Comparison of ENCODE assay signal across 23 cellular contexts in the genomic region with DNA sequence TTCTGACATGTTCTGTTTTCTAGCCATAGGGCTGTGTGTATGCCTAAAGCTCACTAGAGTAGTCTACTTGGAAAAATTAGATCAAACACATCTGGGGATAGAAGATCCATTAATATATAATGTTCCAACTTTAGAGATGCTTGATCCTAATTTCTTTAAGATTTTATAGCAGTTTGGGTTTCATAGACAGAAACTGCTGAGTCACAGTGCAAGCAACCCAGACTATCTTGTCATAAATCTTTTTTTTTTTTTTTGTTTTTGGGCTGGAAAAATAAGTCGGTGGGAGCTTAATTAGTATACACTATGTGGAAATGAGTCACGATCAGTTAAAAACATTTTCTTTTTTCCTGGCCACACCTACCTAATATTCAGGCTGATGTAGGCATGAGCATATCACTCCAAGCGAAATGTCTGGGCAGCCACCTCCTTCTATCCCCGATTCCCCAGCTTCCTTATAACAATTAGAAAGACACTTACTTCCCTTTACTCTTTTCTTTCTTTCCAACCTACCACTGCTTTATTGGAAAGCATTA. TPM values are rescaled to one million over a fixed set of nuclear protein-coding genes. Genes with fewer than 3 reads are reported as not detected.
DNase-seq lines count a peak whose midpoint lies in the region; ATAC-seq, FAIRE-seq and TF ChIP-seq lines count a peak whose summit lies in the region.
"Had no signal": no experiment of that assay in that cellular context is flagged by ENCODE, and none has a peak within 500 bp of the region (broad histone marks: within the 10 kb centered on the region; RNA-seq: fewer than 3 reads in every experiment).

No MANE protein-coding gene starts in this region.

- H3K9me2 ChIP-seq in PC-3 (replicated peaks; ENCODE audit: low read length), result no peaks in the 10 kb centered on the region

- 50% methylated on average over 4 of the region's 4 CpGs for WGBS in HepG2 (ENCODE audit: low lambda C conversion rate)
- WGBS in right lobe of liver (ENCODE audit: insufficient coverage, low coverage, low lambda C conversion rate, missing lambda C conversion rate), result 73% methylated on average over 4 of the region's 4 CpGs

- H2AFZ ChIP-seq in HepG2 (ENCODE audit: low read length), result no peak overlapping the region
- no peak overlapping the region; the same call in 1 of the 2 replicates for H2AFZ ChIP-seq in PC-3 (ENCODE audit: low read length)

- no peaks in the 10 kb centered on the region for H4K20me1 ChIP-seq in HepG2 (ENCODE audit: insufficient read depth, low read length)
- H4K20me1 ChIP-seq in PC-3 (ENCODE audit: low read length), result no peaks in the 10 kb centered on the region
- H4K20me1 ChIP-seq: BLaER1 had no signal

- no peaks in the 10 kb centered on the region for H3K9me3 ChIP-seq in HepG2 (ENCODE audit: low read length)
- H3K9me3 ChIP-seq in right lobe of liver, result no peaks in the 10 kb centered on the region
- H3K9me3 ChIP-seq in PC-3 (ENCODE audit: low read length), result no peaks in the 10 kb centered on the region
- H3K9me3 ChIP-seq: BLaER1 had no signal

- CTCF ChIA-PET in HepG2 (lab: Yijun Ruan, JAX; ENCODE audit: low intra/inter-chr PET ratio, low total read pairs), result no interaction called here
- CTCF ChIA-PET in PC-3 (lab: Charles Lee), result interaction anchor here (0.6 kb wide), 1 partner anchor 826 kb away, joined by 3 read pairs; no protein-coding TSS in a partner anchor

- ATAC-seq in HepG2 (no peak), right lobe of liver (no peak), PC-3 (peak; percentile 11; the same call in 1 of the 2 replicates)
- ATAC-seq: SK-N-SH treated with all-trans-retinoic acid at 6 μM for 48 hours had no signal

- no peaks in the 10 kb centered on the region for H3K36me3 ChIP-seq in HepG2 (replicated peaks in 1 of 2; ENCODE audit: control insufficient read depth in 1 of 2, insufficient read depth in 2 of 2, low read length in 2 of 2)
- no peaks in the 10 kb centered on the region for H3K36me3 ChIP-seq in right lobe of liver
- H3K36me3 ChIP-seq in PC-3 (ENCODE audit: low read depth, low read length), result no peaks in the 10 kb centered on the region
- H3K36me3 ChIP-seq: BLaER1 had no signal

- H3K36me3 Mint-ChIP-seq in glutamatergic neuron (ENCODE audit: unreplicated experiment), result no peaks in the 10 kb centered on the region
- H3K36me3 Mint-ChIP-seq: CD4-positive, alpha-beta memory T cell had no signal

- H3K4me1 Mint-ChIP-seq in glutamatergic neuron (ENCODE audit: low read depth, unreplicated experiment), result no peaks in the 10 kb centered on the region
- H3K4me1 Mint-ChIP-seq: CD4-positive, alpha-beta memory T cell had no signal

- TF ChIP-seq RAD21 in HepG2 (CRISPR knock-in tag; IDR thresholded peaks at IDR 0.05), result no peak

- no peak overlapping the region for H3K4me3 ChIP-seq in HepG2 (replicated peaks in 1 of 3; ENCODE audit: insufficient read depth in 1 of 3, low read depth in 2 of 3, low read length in 3 of 3)
- no peak overlapping the region for H3K4me3 ChIP-seq in right lobe of liver
- H3K4me3 ChIP-seq in PC-3 (ENCODE audit: low read length), result no peak overlapping the region
- no peak overlapping the region for H3K4me3 ChIP-seq in fibroblast of villous mesenchyme (ENCODE audit: low read depth, low read length)
- H3K4me3 ChIP-seq: BLaER1 had no signal

- TF ChIP-seq POLR2A in HepG2 (IDR thresholded peaks at IDR 0.05; ENCODE audit: insufficient read depth in 1 of 2, low read depth in 2 of 2, low read length in 2 of 2) (no peak), right lobe of liver (IDR thresholded peaks at IDR 0.05) (no peak)

- H3K9ac ChIP-seq in HepG2 (ENCODE audit: insufficient read depth, low read depth, low read length) (no peak overlapping the region), PC-3 (ENCODE audit: low read length) (peak overlapping the region; percentile 12; the same call in 1 of the 2 replicates)
- H3K9ac ChIP-seq: BLaER1 had no signal

- H3K4me3 Mint-ChIP-seq in glutamatergic neuron (ENCODE audit: unreplicated experiment), result no peak overlapping the region
- H3K4me3 Mint-ChIP-seq: CD4-positive, alpha-beta memory T cell; HFFc6 had no signal

- H3K79me2 ChIP-seq in HepG2 (ENCODE audit: insufficient read depth, low read length), result no peaks in the 10 kb centered on the region
- H3K79me2 ChIP-seq in PC-3 (ENCODE audit: low read length), result no peaks in the 10 kb centered on the region

- no TSS peak for BruUV-seq in HepG2 (replicated peaks; lab: Mats Ljungman, UMichigan)
- no TSS peak for BruUV-seq in PC-3 (replicated peaks; lab: Mats Ljungman, UMichigan)

- no peaks in the 10 kb centered on the region for H3K27me3 ChIP-seq in HepG2 (ENCODE audit: control insufficient read depth in 1 of 2, insufficient read depth in 2 of 2, low read length in 2 of 2)
- H3K27me3 ChIP-seq in right lobe of liver, result no peaks in the 10 kb centered on the region
- H3K27me3 ChIP-seq in PC-3 (ENCODE audit: low read length), result no peaks in the 10 kb centered on the region

- H3K27ac Mint-ChIP-seq in glutamatergic neuron (ENCODE audit: unreplicated experiment), result no peak overlapping the region
- H3K27ac Mint-ChIP-seq: CD4-positive, alpha-beta memory T cell; HFFc6 had no signal

- H3K4me1 ChIP-seq in HepG2 (ENCODE audit: insufficient read depth, low read length) (no peaks in the 10 kb centered on the region), right lobe of liver (no peaks in the 10 kb centered on the region), PC-3 (ENCODE audit: insufficient read depth, low read length) (peaks cover 34% of the 10 kb centered on the region)
- H3K4me1 ChIP-seq: BLaER1 had no signal

- H3K9me3 Mint-ChIP-seq in glutamatergic neuron (ENCODE audit: unreplicated experiment), result no peaks in the 10 kb centered on the region
- H3K9me3 Mint-ChIP-seq: CD4-positive, alpha-beta memory T cell; HFFc6 had no signal

- DNase-seq in HepG2 (ENCODE audit: low spot score) (no peak), right lobe of liver (no peak), PC-3 (peak; percentile 19), fibroblast of villous mesenchyme (ENCODE audit: low read depth) (peak; percentile 21), NCI-H128 (lab: John Stamatoyannopoulos, UW; ENCODE audit: unreplicated experiment) (no peak), cortex of kidney (lab: John Stamatoyannopoulos, UW) (no peak), glutamatergic neuron (no peak), NCI-H446 (lab: John Stamatoyannopoulos, UW) (no peak)
- DNase-seq: Calu3; CD4-positive, alpha-beta memory T cell; DMS53; H7; HFFc6; NCI-H1105; NCI-H1694; NCI-H510A; NCI-H748 treated with DMSO at 0.1 percent for 48 hours; RPMI8226; SHP77 treated with DMSO at 0.1 percent for 48 hours had no signal

- no peak for TF ChIP-seq EP300 in HepG2 (IDR thresholded peaks at IDR 0.05; ENCODE audit: low read depth in 2 of 2, low read length in 2 of 2)
- no peak for TF ChIP-seq EP300 in HepG2 (CRISPR knock-in tag; IDR thresholded peaks at IDR 0.05; ENCODE audit: borderline replicate concordance)

- FAIRE-seq in HepG2 (lab: Jason Lieb, UNC), result no peak
- FAIRE-seq: A204.1, GM12892 had no signal

- POLR2A ChIA-PET in HepG2 (lab: Yijun Ruan, JAX), result no interaction called here
- POLR2A ChIA-PET in PC-3 (lab: Charles Lee; ENCODE audit: unreplicated experiment), result no interaction called here

- intact Hi-C loops in HepG2 (cut with micrococcal nuclease; ENCODE audit: unreplicated experiment) (no loop called here), right lobe of liver (cut with DNase I) (no loop called here), PC-3 (cut with micrococcal nuclease) (no loop called here)

- H3K4me2 ChIP-seq in HepG2 (ENCODE audit: low read depth, low read length) (no peak overlapping the region), PC-3 (ENCODE audit: low read length) (peak overlapping the region; percentile 25; the same call in 1 of the 2 replicates)
- H3K4me2 ChIP-seq: BLaER1 had no signal

- in situ Hi-C loops in HepG2 (cut with HindIII; ENCODE audit: extremely low pct_ligation_motif_present, low pct_unique_long_range_greater_than_20kb), result no loop called here

- H3F3A ChIP-seq in PC-3 (ENCODE audit: low read length, unreplicated experiment), result no peaks in the 10 kb centered on the region

- TF ChIP-seq CTCF in HepG2 (CRISPR knock-in tag; IDR thresholded peaks at IDR 0.05) (no peak), right lobe of liver (IDR thresholded peaks at IDR 0.05) (no peak), PC-3 (conservative IDR thresholded peaks at IDR 0.05; ENCODE audit: low read depth, low read length) (no peak), fibroblast of villous mesenchyme (IDR thresholded peaks at IDR 0.05; ENCODE audit: insufficient read depth, low read depth, low read length) (no peak), glutamatergic neuron (IDR thresholded peaks at IDR 0.05; ENCODE audit: partially characterized antibody, unreplicated experiment) (no peak)

- H3K27me3 Mint-ChIP-seq in glutamatergic neuron (ENCODE audit: unreplicated experiment), result no peaks in the 10 kb centered on the region

- H3K27ac ChIP-seq in HepG2 (ENCODE audit: extremely low read length, insufficient read depth, low read length) (no peak overlapping the region), right lobe of liver (no peak overlapping the region), PC-3 (ENCODE audit: low read length) (peak overlapping the region; percentile 42)
- H3K27ac ChIP-seq: BLaER1 had no signal

RNA-seq across cellular contexts. Expression of a gene that starts 58.2 kb away (rescaled TPM):
- 16.0 and 16.1 TPM in 2 replicates for total RNA-seq in HepG2 (2016; rRNA removed; fragmentation: Illumina TruSeq; extraction: Trizol)
- 10.0 and 12.7 TPM in 2 replicates for total RNA-seq in HepG2 (2016; cell fraction: cytosol; rRNA removed; fragmentation: Illumina TruSeq; extraction: Trizol; ENCODE audit: low read depth)
- 16.5 and 18.4 TPM in 2 replicates for total RNA-seq in HepG2 (2016; cell fraction: insoluble cytoplasmic fraction; rRNA removed; fragmentation: Illumina TruSeq; extraction: Trizol)
- total RNA-seq in HepG2 (2016; cell fraction: membrane; rRNA removed; fragmentation: Illumina TruSeq; extraction: Trizol), result 9.3 TPM in 2 replicates
- total RNA-seq in HepG2 (2016; cell fraction: nucleus; rRNA removed; fragmentation: Illumina TruSeq; extraction: Trizol), result 37.3 and 41.3 TPM in 2 replicates
- polyA plus RNA-seq in HepG2 (2011; rRNA removed), result 14.5 and 14.9 TPM in 2 replicates
- polyA plus RNA-seq in HepG2 (2011; cell fraction: cytosol; rRNA removed), result 7.0 and 12.9 TPM in 2 replicates
- polyA plus RNA-seq in HepG2 (2011; cell fraction: nucleus; rRNA removed), result 8.3 and 9.2 TPM in 2 replicates
- polyA plus RNA-seq in HepG2 (2012), result 16.1 and 19.3 TPM in 2 replicates
- polyA plus RNA-seq in HepG2 (2016; cell fraction: cytosol; fragmentation: Illumina TruSeq; extraction: Trizol; ENCODE audit: low read depth), result 2.2 and 2.5 TPM in 2 replicates
- polyA plus RNA-seq in HepG2 (2016; cell fraction: insoluble cytoplasmic fraction; fragmentation: Illumina TruSeq; extraction: Trizol; ENCODE audit: low read depth), result 13.7 and 15.0 TPM in 2 replicates
- 3.8 and 4.5 TPM in 2 replicates for polyA plus RNA-seq in HepG2 (2016; cell fraction: membrane; fragmentation: Illumina TruSeq; extraction: Trizol; ENCODE audit: low read depth)
- polyA plus RNA-seq in HepG2 (2016; cell fraction: nucleus; fragmentation: Illumina TruSeq; extraction: Trizol; ENCODE audit: insufficient read depth, low read depth), result 18.2 and 19.8 TPM in 2 replicates
- polyA minus RNA-seq in HepG2 (2011; rRNA and poly(A)+ RNA removed; ENCODE audit: low replicate concordance), result 16.3 and 23.2 TPM in 2 replicates
- 21.1 and 30.1 TPM in 2 replicates for polyA minus RNA-seq in HepG2 (2011; cell fraction: cytosol; rRNA and poly(A)+ RNA removed)
- 61.2 and 64.9 TPM in 2 replicates for polyA minus RNA-seq in HepG2 (2011; cell fraction: nucleus; rRNA and poly(A)+ RNA removed)
- 10 to 100 TPM; 17.8 to 23.8 (median 20.4) TPM for total RNA-seq in right lobe of liver
- total RNA-seq in PC-3 (2014; rRNA removed), result 21.4 and 24.8 TPM in 2 replicates
- 50.3 and 65.6 TPM in 2 replicates for total RNA-seq in fibroblast of villous mesenchyme
- 173 TPM for total RNA-seq in glutamatergic neuron (ENCODE audit: unreplicated experiment)

Comparison
In these comparisons a context has a peak if more than half of its experiments do, and no peak if none do; other contexts are left out.
1. DNase-seq: peak in PC-3 (single experiment) and fibroblast of villous mesenchyme (single experiment); none in HepG2 (single experiment), right lobe of liver (0 of 3), NCI-H128 (single experiment), cortex of kidney (single experiment), glutamatergic neuron (single experiment) and NCI-H446 (0 of 2).